8 cellular contexts compared by ENCODE assay signal in the genomic region with DNA sequence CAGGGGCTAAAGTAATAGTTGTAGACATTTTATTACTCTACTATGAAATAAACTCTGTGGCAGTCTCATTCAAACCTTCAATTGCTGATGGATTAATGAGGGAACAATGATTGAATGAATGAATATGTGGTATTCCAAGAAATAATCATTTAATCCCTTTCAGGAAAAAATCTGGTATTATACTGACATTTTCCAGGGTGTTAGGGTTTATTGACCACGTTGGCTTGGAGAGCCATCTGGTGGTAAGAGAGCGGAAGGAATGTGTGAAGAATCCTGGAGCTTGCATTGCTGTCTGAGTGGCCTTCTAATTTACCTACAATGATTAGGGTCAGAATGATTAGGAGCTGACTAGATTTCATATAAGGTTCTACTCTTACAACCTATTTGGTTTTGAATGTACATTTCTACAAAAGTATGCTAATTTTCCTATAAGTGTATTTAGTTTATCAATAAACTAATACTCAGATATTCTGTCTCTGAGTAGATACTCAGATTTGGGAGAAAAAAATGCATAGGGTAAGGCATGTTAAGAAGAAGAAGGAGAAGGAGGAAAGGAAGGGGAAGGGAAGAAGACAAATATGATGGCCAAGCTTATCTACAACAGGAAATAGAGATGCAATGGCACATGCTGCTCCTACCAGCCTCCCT.
A peak's percentile ranks its signal among the peaks of the same experiment; 100 is the strongest.
DNase-seq lines count a peak whose midpoint lies in the region; ATAC-seq and TF ChIP-seq lines count a peak whose summit lies in the region.

No MANE protein-coding gene starts in this region.

- ATAC-seq in activated CD4-positive, CD25-positive, alpha-beta regulatory T cell treated with anti-CD3 and anti-CD28 coated beads, Interleukin-2, amount 50 U/mL, for 24 hours = no peak

- DNase-seq in Ammon's horn (ENCODE audit: low spot score) = peak; percentile 56
- DNase-seq in HEK293T (ENCODE audit: extremely low spot score) = peak; percentile 39
- peak; percentile 33 for DNase-seq in SW480 (ENCODE audit: low spot score)
- DNase-seq in kidney epithelial cell (ENCODE audit: low read depth) = no peak
- no peak for DNase-seq in activated CD8-positive, alpha-beta memory T cell treated with anti-CD3 and anti-CD28 coated beads for 24 hours
- DNase-seq in mesenteric fat pad (ENCODE audit: low spot score) = no peak
- no peak for DNase-seq in activated gamma-delta T cell treated with Interleukin-2 at 50 U/mL for 16 hours

- CTCF ChIA-PET in HEK293T (lab: Yijun Ruan, JAX) = interaction anchor here (0.6 to 1.2 kb wide), 7 partner anchors 13 to 1174 kb away, joined by 3 to 4 read pairs (median 3); no protein-coding TSS in a partner anchor

- no peaks in the 10 kb centered on the region for H3K27me3 ChIP-seq in kidney epithelial cell (ENCODE audit: control insufficient read depth, insufficient read depth, low read length)

- H3K4me3 ChIP-seq in kidney epithelial cell (ENCODE audit: low read depth, low read length) = no peak overlapping the region

- POLR2A ChIA-PET in HEK293T (lab: Yijun Ruan, JAX) = no interaction called here

- H3K36me3 ChIP-seq in kidney epithelial cell (ENCODE audit: control insufficient read depth, insufficient read depth, low read length) = no peaks in the 10 kb centered on the region

- peak; percentile 81 for TF ChIP-seq CTCF in kidney epithelial cell (IDR thresholded peaks at IDR 0.05; ENCODE audit: insufficient read depth, low read length, poor library complexity, severe bottlenecking)

TF ChIP-seq in HEK293T, 16 proteins besides CTCF, POLR2A, EP300 and RAD21:
- TF ChIP-seq SP1 (IDR thresholded peaks at IDR 0.05) (no peak), ARNT (IDR thresholded peaks at IDR 0.05) (no peak), FOXK2 (IDR thresholded peaks at IDR 0.05) (no peak), SUZ12 (IDR thresholded peaks at IDR 0.05) (no peak), HDGF (IDR thresholded peaks at IDR 0.05; ENCODE audit: borderline replicate concordance) (no peak), FOXA1 (IDR thresholded peaks at IDR 0.05) (no peak), ZNF384 (IDR thresholded peaks at IDR 0.05) (no peak), NFRKB (IDR thresholded peaks at IDR 0.05) (no peak), CTBP1 (IDR thresholded peaks at IDR 0.05; ENCODE audit: borderline replicate concordance) (no peak), ELF4 (IDR thresholded peaks at IDR 0.05) (no peak), LEF1 (IDR thresholded peaks at IDR 0.05; ENCODE audit: borderline replicate concordance) (no peak), TARDBP (IDR thresholded peaks at IDR 0.05) (no peak)
- TF ChIP-seq, protein P1, sequence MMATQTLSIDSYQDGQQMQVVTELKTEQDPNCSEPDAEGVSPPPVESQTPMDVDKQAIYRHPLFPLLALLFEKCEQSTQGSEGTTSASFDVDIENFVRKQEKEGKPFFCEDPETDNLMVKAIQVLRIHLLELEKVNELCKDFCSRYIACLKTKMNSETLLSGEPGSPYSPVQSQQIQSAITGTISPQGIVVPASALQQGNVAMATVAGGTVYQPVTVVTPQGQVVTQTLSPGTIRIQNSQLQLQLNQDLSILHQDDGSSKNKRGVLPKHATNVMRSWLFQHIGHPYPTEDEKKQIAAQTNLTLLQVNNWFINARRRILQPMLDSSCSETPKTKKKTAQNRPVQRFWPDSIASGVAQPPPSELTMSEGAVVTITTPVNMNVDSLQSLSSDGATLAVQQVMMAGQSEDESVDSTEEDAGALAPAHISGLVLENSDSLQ (IDR thresholded peaks at IDR 0.05) = no peak
TF ChIP-seq in HEK293T: peak in this region for 0.

Comparison
In these comparisons a context has a peak if more than half of its experiments do, and no peak if none do; other contexts are left out.
1. DNase-seq: peak in Ammon's horn (single experiment), HEK293T (single experiment) and SW480 (single experiment); none in kidney epithelial cell (single experiment), activated CD8-positive, alpha-beta memory T cell treated with anti-CD3 and anti-CD28 coated beads for 24 hours (single experiment), mesenteric fat pad (single experiment) and activated gamma-delta T cell treated with Interleukin-2 at 50 U/mL for 16 hours (single experiment).